ENCODE assay signal across 10 cellular contexts in the genomic region with DNA sequence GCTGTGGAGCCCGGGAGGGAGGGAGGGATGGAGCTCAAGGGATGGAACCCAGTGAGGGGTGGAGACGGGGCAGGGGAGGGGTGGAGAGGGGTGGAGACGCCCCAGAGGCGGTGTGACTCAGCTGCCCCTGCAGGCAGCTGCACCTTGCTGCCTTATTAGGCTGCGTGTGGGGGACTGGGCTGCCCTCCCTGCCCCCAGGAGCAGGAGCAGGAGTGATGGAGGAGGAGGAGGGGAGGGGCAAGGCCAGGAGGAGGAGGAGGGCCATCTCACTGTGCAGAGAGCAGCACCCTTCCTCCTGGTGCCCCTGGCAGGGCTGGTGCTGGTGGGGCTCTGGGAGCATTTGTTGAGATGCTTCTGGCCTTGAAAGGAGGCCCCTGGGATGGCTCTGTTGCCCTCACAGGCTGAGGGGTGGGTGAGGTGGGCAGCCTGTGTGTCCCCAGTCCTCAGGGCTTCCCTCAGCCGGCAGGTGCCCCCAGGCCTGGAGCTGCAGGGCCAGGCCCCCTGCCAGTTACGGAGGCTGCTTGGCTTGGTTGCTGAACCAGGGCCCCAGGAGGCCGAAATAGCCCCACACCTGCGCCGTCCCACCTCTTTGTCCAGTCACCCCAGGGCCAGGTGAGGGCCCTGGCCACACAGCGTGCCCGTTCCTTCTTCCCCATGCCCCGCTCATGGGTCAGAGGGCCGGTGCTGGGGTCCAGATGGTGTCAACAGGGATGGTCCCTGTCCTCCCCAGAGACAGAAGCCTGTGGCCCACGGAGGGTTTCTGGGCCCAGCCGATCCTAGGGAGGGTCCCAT. TPM values are rescaled to one million over a fixed set of nuclear protein-coding genes. Genes with fewer than 3 reads are reported as not detected.
DNase-seq lines count a peak whose midpoint lies in the region; ATAC-seq and TF ChIP-seq lines count a peak whose summit lies in the region.
"Had no signal": no experiment of that assay in that cellular context is flagged by ENCODE, and none has a peak within 500 bp of the region (broad histone marks: within the 10 kb centered on the region; RNA-seq: fewer than 3 reads in every experiment).

No MANE protein-coding gene starts in this region.

- H3K27ac ChIP-seq in OCI-LY7 (ENCODE audit: low read depth, low read length, poor library complexity, severe bottlenecking) (peak overlapping the region; percentile 99), rectal smooth muscle tissue (ENCODE audit: low read depth, low read length) (peak overlapping the region; percentile 92)

- BruUV-seq in OCI-LY7 (replicated peaks; lab: Mats Ljungman, UMichigan) = no TSS peak

- TF ChIP-seq CTCF in OCI-LY7 (conservative IDR thresholded peaks at IDR 0.05; ENCODE audit: low read length) (no peak), fibroblast of the aortic adventitia (IDR thresholded peaks at IDR 0.05; ENCODE audit: insufficient read depth, low read length) (peak; percentile 15)

- no peak overlapping the region for H3K9ac ChIP-seq in rectal smooth muscle tissue (ENCODE audit: low read length)

- POLR2A ChIA-PET in OCI-LY7 (lab: Charles Lee) = interaction anchor here (0.6 kb wide), 1 partner anchor 100 kb away, joined by 5 read pairs; no protein-coding TSS in a partner anchor

- H3K36me3 ChIP-seq in OCI-LY7 (ENCODE audit: insufficient read depth, low read length) (peaks cover 80% of the 10 kb centered on the region), rectal smooth muscle tissue (ENCODE audit: control insufficient read depth, insufficient read depth, low read length) (peaks cover 7% of the 10 kb centered on the region)

- peak overlapping the region; percentile 97 for H3K4me2 ChIP-seq in OCI-LY7 (ENCODE audit: low read length)

- H3K4me1 ChIP-seq in OCI-LY7 (ENCODE audit: insufficient read depth, low read length, poor library complexity, severe bottlenecking) (peaks cover 90% of the 10 kb centered on the region), rectal smooth muscle tissue (ENCODE audit: control insufficient read depth, insufficient read depth, low read length) (peaks cover 53% of the 10 kb centered on the region)

- peaks cover 73% of the 10 kb centered on the region for H3K79me2 ChIP-seq in OCI-LY7 (ENCODE audit: insufficient read depth, low read depth, low read length)

- no peak overlapping the region for H2AFZ ChIP-seq in OCI-LY7 (ENCODE audit: low read length)

- no peaks in the 10 kb centered on the region for H3K9me3 ChIP-seq in OCI-LY7 (ENCODE audit: low read length)

- H4K20me1 ChIP-seq in OCI-LY7 (ENCODE audit: insufficient read depth, low read length) = peaks cover 18% of the 10 kb centered on the region

- no peaks in the 10 kb centered on the region for H3K9me2 ChIP-seq in OCI-LY7 (ENCODE audit: insufficient read depth, low read length)

- intact Hi-C loops in OCI-LY7 (cut with micrococcal nuclease; ENCODE audit: unreplicated experiment) = no loop called here

- DNase-seq in GM03348 (ENCODE audit: low spot score) = peak; percentile 93
- peak; percentile 77 for DNase-seq in OCI-LY7 (ENCODE audit: low spot score)
- peak; percentile 70 for DNase-seq in fibroblast of the aortic adventitia (ENCODE audit: low read depth)
- no peak for DNase-seq in NCI-H1092 treated with DMSO at 0.1 percent for 48 hours (lab: John Stamatoyannopoulos, UW)
- DNase-seq in HuH-7.5 (ENCODE audit: low spot score) = no peak
- no peak for DNase-seq in OCI-M2 (lab: John Stamatoyannopoulos, UW; ENCODE audit: unreplicated experiment)
- DNase-seq: Kasumi-1, midbrain had no signal

- H3K27me3 ChIP-seq in rectal smooth muscle tissue (ENCODE audit: control insufficient read depth, insufficient read depth, low read length) = no peaks in the 10 kb centered on the region

- no peak for ATAC-seq in GM19395 (IDR thresholded peaks at IDR 0.05; ENCODE audit: unreplicated experiment)

- peak overlapping the region; percentile 80 for H3K4me3 ChIP-seq in OCI-LY7 (ENCODE audit: low read depth, low read length, poor library complexity, severe bottlenecking)
- no peak overlapping the region for H3K4me3 ChIP-seq in fibroblast of the aortic adventitia (ENCODE audit: low read depth, low read length)
- H3K4me3 ChIP-seq in rectal smooth muscle tissue (ENCODE audit: low read length) = no peak overlapping the region

- CTCF ChIA-PET in OCI-LY7 (lab: Charles Lee; ENCODE audit: unreplicated experiment) = interaction anchor here (0.6 to 1.1 kb wide), 3 partner anchors 71 to 86 kb away, joined by 3 to 8 read pairs (median 3); no protein-coding TSS in a partner anchor

RNA-seq across cellular contexts. Expression of gene TSSC4, which starts 9.5 kb away (rescaled TPM):
- total RNA-seq in OCI-LY7 (2014; rRNA removed; shearing (Covaris generic)) = 40.4 and 43.5 TPM in 2 replicates
- total RNA-seq in OCI-LY7 (2022) = 41.3 and 50.9 TPM in 2 replicates
- 19.6 and 31.5 TPM in 2 replicates for total RNA-seq in fibroblast of the aortic adventitia (ENCODE audit: low replicate concordance)

RNA-seq across cellular contexts. Expression of gene CD81, which starts 14.0 kb away (rescaled TPM):
- total RNA-seq in OCI-LY7 (2014; rRNA removed; shearing (Covaris generic)) = 233 and 290 TPM in 2 replicates
- total RNA-seq in OCI-LY7 (2022) (343 and 404 TPM in 2 replicates), fibroblast of the aortic adventitia (ENCODE audit: low replicate concordance) (282 and 327 TPM in 2 replicates)

RNA-seq across cellular contexts. Expression of gene TRPM5, which starts 53.2 kb away (rescaled TPM):
- total RNA-seq in OCI-LY7 (2014; rRNA removed; shearing (Covaris generic)) = not detected in 2 replicates
- total RNA-seq in OCI-LY7 (2022) (not detected in 2 replicates), fibroblast of the aortic adventitia (ENCODE audit: low replicate concordance) (not detected in 2 replicates)

RNA-seq across cellular contexts. Expression of gene KCNQ1, which starts 53.7 kb away (rescaled TPM):
- total RNA-seq in OCI-LY7 (2014; rRNA removed; shearing (Covaris generic)) = 0.22 and 0.72 TPM in 2 replicates
- 1.3 and 1.8 TPM in 2 replicates for total RNA-seq in OCI-LY7 (2022)
- total RNA-seq in fibroblast of the aortic adventitia (ENCODE audit: low replicate concordance) = not detected in 2 replicates

Comparison
In these comparisons a context has a peak if more than half of its experiments do, and no peak if none do; other contexts are left out.
1. DNase-seq: peak in GM03348 (single experiment), OCI-LY7 (single experiment) and fibroblast of the aortic adventitia (single experiment); none in NCI-H1092 treated with DMSO at 0.1 percent for 48 hours (single experiment), HuH-7.5 (single experiment) and OCI-M2 (single experiment).